Comparison of ENCODE assay signal across 9 cellular contexts in the genomic region with DNA sequence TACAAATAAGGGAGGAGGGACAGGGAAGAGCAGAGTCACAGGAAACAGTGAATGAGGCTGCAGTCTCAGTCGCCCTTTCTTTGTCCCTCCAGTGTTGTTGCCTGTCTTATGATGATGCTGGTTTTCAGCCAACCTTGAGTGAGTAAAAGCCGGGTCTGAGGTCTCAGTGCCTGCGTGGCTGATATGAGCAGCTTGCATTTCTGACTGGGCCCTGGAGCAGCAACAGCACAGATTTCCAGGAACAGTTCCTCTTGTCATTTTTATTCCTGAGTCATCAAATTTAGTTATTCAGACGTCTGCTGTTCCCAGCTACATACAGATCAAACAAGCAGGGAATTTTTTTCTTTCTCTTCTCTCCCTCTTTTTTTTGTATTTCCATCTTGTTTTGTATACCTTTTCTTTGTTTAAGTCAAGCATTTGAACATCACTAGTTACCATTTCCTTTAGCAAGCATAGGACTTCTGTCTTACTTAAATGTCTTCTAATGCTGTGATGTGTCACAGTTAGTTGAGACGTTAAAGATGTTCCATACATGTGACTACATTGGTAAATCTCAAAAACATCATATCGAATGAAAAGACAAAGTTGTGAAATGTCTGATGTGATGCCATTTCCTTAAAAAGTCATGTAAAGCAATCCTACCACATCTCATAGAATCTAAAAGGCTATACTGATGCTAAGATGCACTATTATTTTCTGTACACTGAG. TPM values are rescaled to one million over a fixed set of nuclear protein-coding genes. Genes with fewer than 3 reads are reported as not detected.
DNase-seq lines count a peak whose midpoint lies in the region; ATAC-seq and TF ChIP-seq lines count a peak whose summit lies in the region.
"Had no signal": no experiment of that assay in that cellular context is flagged by ENCODE, and none has a peak within 500 bp of the region (broad histone marks: within the 10 kb centered on the region; RNA-seq: fewer than 3 reads in every experiment).

No MANE protein-coding gene starts in this region.

- no peak overlapping the region for H4K5ac ChIP-seq in IMR-90 (ENCODE audit: low read depth, low read length)

- no peaks in the 10 kb centered on the region for H3K27me3 Mint-ChIP-seq in activated T-helper 2 cell treated with anti-CD3 and anti-CD28 coated beads, Interferon-gamma antibody, Interleukin-2, Interleukin-4, amounts not matched to agents 10 μg/mL and 5 μg/mL and 100 μg/mL, durations not matched to agents 14 hours and 24 hours and 36 hours (ENCODE audit: low read depth)

- CTCF ChIA-PET in IMR-90 (lab: Yijun Ruan, JAX) = no interaction called here
- CTCF ChIA-PET in PC-9 (lab: Charles Lee) = no interaction called here

- H2BK120ac ChIP-seq in IMR-90 (ENCODE audit: low read depth, low read length) = no peak overlapping the region

- H2BK15ac ChIP-seq in IMR-90 (ENCODE audit: low read depth, low read length) = no peak overlapping the region

- no peaks in the 10 kb centered on the region for H3K9me2 ChIP-seq in hepatocyte (replicated peaks; ENCODE audit: insufficient read depth)
- H3K9me2 ChIP-seq in PC-9 (ENCODE audit: insufficient read depth) = no peaks in the 10 kb centered on the region

- H4K91ac ChIP-seq in IMR-90 (ENCODE audit: insufficient read depth, low read depth, low read length) = no peak overlapping the region

- no peak overlapping the region for H3K9ac ChIP-seq in IMR-90 (ENCODE audit: low read depth, low read length)

- H3K79me2 ChIP-seq in hepatocyte = peaks cover 19% of the 10 kb centered on the region
- no peaks in the 10 kb centered on the region for H3K79me2 ChIP-seq in PC-9 (ENCODE audit: low read depth)

- TF ChIP-seq CTCF in AG09309 (IDR thresholded peaks at IDR 0.05; ENCODE audit: control insufficient read depth, insufficient read depth, low read depth, low read length, missing control alignments) = no peak
- no peak for TF ChIP-seq CTCF in IMR-90 (conservative IDR thresholded peaks at IDR 0.05; ENCODE audit: low read depth, low read length)
- TF ChIP-seq CTCF in hepatocyte (IDR thresholded peaks at IDR 0.05; ENCODE audit: poor library complexity) = no peak
- TF ChIP-seq CTCF in PC-9 (conservative IDR thresholded peaks at IDR 0.05) = no peak

- H3K36me3 Mint-ChIP-seq in activated T-helper 2 cell treated with anti-CD3 and anti-CD28 coated beads, Interferon-gamma antibody, Interleukin-2, Interleukin-4, amounts not matched to agents 10 μg/mL and 5 μg/mL and 100 μg/mL, durations not matched to agents 14 hours and 24 hours and 36 hours (ENCODE audit: low read depth) = no peaks in the 10 kb centered on the region

- dilution Hi-C loops in IMR-90 (cut with HindIII; ENCODE audit: low sequenced_read_pairs, unreplicated experiment) = no loop called here

- H3K4me2 ChIP-seq in IMR-90 (ENCODE audit: low read depth, low read length) = no peak overlapping the region
- peak overlapping the region; percentile 7 for H3K4me2 ChIP-seq in hepatocyte
- no peak overlapping the region for H3K4me2 ChIP-seq in PC-9

- BruUV-seq in IMR-90 (replicated peaks; lab: Mats Ljungman, UMichigan) = no TSS peak
- BruUV-seq in PC-9 (replicated peaks; lab: Mats Ljungman, UMichigan) = no TSS peak

- in situ Hi-C loops in IMR-90 (cut with MboI; ENCODE audit: low sequenced_read_pairs) = no loop called here

- no peaks in the 10 kb centered on the region for H3K9me3 Mint-ChIP-seq in activated T-helper 2 cell treated with anti-CD3 and anti-CD28 coated beads, Interferon-gamma antibody, Interleukin-2, Interleukin-4, amounts not matched to agents 10 μg/mL and 5 μg/mL and 100 μg/mL, durations not matched to agents 14 hours and 24 hours and 36 hours

- no peaks in the 10 kb centered on the region for H3F3A ChIP-seq in PC-9 (ENCODE audit: insufficient read depth, low read depth)

- POLR2A ChIA-PET in IMR-90 (lab: Charles Lee; ENCODE audit: unreplicated experiment) (no interaction called here), PC-9 (lab: Charles Lee; ENCODE audit: unreplicated experiment) (no interaction called here)

- H3K4me3 ChIP-seq in AG09309 (ENCODE audit: control insufficient read depth, low read depth, low read length) = no peak overlapping the region
- H3K4me3 ChIP-seq in IMR-90 (ENCODE audit: insufficient read depth, low read depth, low read length) = no peak overlapping the region
- H3K4me3 ChIP-seq in hepatocyte = no peak overlapping the region
- no peak overlapping the region for H3K4me3 ChIP-seq in PC-9

- H3K4me3 Mint-ChIP-seq in activated T-helper 2 cell treated with anti-CD3 and anti-CD28 coated beads, Interferon-gamma antibody, Interleukin-2, Interleukin-4, amounts not matched to agents 10 μg/mL and 5 μg/mL and 100 μg/mL, durations not matched to agents 14 hours and 24 hours and 36 hours (ENCODE audit: low read depth) = no peak overlapping the region

- H2BK20ac ChIP-seq in IMR-90 (ENCODE audit: low read depth, low read length) = no peak overlapping the region

- H2BK5ac ChIP-seq in IMR-90 (ENCODE audit: low read depth, low read length, poor library complexity, severe bottlenecking) = no peak overlapping the region

- no peak overlapping the region for H3K14ac ChIP-seq in IMR-90 (replicated peaks; ENCODE audit: low read depth, low read length)

- H3K27ac ChIP-seq in IMR-90 (ENCODE audit: insufficient read depth, low read length) (no peak overlapping the region), hepatocyte (peak overlapping the region; percentile 72), PC-9 (no peak overlapping the region)
- H3K27ac ChIP-seq: VCaP had no signal

- no peak for TF ChIP-seq POLR2A in IMR-90 (IDR thresholded peaks at IDR 0.05; ENCODE audit: low read depth, low read length)

- no peaks in the 10 kb centered on the region for H3K9me3 ChIP-seq in IMR-90 (ENCODE audit: control insufficient read depth, insufficient read depth, low read length)
- H3K9me3 ChIP-seq in hepatocyte (ENCODE audit: low read depth) = no peaks in the 10 kb centered on the region
- no peaks in the 10 kb centered on the region; the same call in 1 of the 2 replicates for H3K9me3 ChIP-seq in PC-9 (ENCODE audit: insufficient read depth, low read depth)

- peaks cover 12% of the 10 kb centered on the region for H3K4me1 Mint-ChIP-seq in activated T-helper 2 cell treated with anti-CD3 and anti-CD28 coated beads, Interferon-gamma antibody, Interleukin-2, Interleukin-4, amounts not matched to agents 10 μg/mL and 5 μg/mL and 100 μg/mL, durations not matched to agents 14 hours and 24 hours and 36 hours (ENCODE audit: low read depth)

- H3K9me1 ChIP-seq in IMR-90 (ENCODE audit: insufficient read depth, low read length) = no peaks in the 10 kb centered on the region

- DNase-seq in AG09309 (ENCODE audit: low read depth) (peak; percentile 17), IMR-90 (peak; percentile 48), hepatocyte (ENCODE audit: low spot score) (peak; percentile 52), HT-29 (ENCODE audit: low spot score) (no peak), PC-9 (no peak)
- no peak for DNase-seq in activated T-helper 2 cell treated with anti-CD3 and anti-CD28 coated beads, Interferon-gamma antibody, Interleukin-2, Interleukin-4, amounts not matched to agents 10 μg/mL and 5 μg/mL and 100 μg/mL, durations not matched to agents 14 hours and 24 hours and 36 hours (ENCODE audit: low spot score)
- DNase-seq in stimulated activated CD4-positive, alpha-beta T cell treated with anti-CD3 and anti-CD28 coated beads, Interleukin-1b, Interleukin-23, amount 100 ng/mL, for 48 hours = peak; percentile 71

- H3K4me1 ChIP-seq in IMR-90 (ENCODE audit: control insufficient read depth, insufficient read depth, low read length) = no peaks in the 10 kb centered on the region
- H3K4me1 ChIP-seq in hepatocyte (ENCODE audit: insufficient read depth) = peaks cover 10% of the 10 kb centered on the region
- H3K4me1 ChIP-seq in PC-9 (replicated peaks; ENCODE audit: insufficient read depth) = no peaks in the 10 kb centered on the region

- no peak; the same call in 1 of the 2 replicates for ATAC-seq in IMR-90 (ENCODE audit: low read depth)
- ATAC-seq in HG02884 (IDR thresholded peaks at IDR 0.05; ENCODE audit: unreplicated experiment) = no peak

- no peak overlapping the region for H3K18ac ChIP-seq in IMR-90 (ENCODE audit: low read depth, low read length)

- intact Hi-C loops in IMR-90 (cut with micrococcal nuclease) (no loop called here), PC-9 (cut with micrococcal nuclease; ENCODE audit: unreplicated experiment) (no loop called here)
- intact Hi-C loops in activated T-helper 2 cell treated with anti-CD3 and anti-CD28 coated beads, Interferon-gamma antibody, Interleukin-2, Interleukin-4, amounts not matched to agents 10 μg/mL and 5 μg/mL and 100 μg/mL, durations not matched to agents 14 hours and 24 hours and 36 hours (cut with micrococcal nuclease) = no loop called here

- no peak overlapping the region for H3K56ac ChIP-seq in IMR-90 (ENCODE audit: extremely low read depth, insufficient read depth, low read length)

- no peaks in the 10 kb centered on the region for H3K36me3 ChIP-seq in IMR-90 (ENCODE audit: control insufficient read depth, insufficient read depth, low read length)
- H3K36me3 ChIP-seq in hepatocyte (replicated peaks; ENCODE audit: insufficient read depth, low read depth) = no peaks in the 10 kb centered on the region
- no peaks in the 10 kb centered on the region for H3K36me3 ChIP-seq in PC-9 (ENCODE audit: low read depth)

- H2AK9ac ChIP-seq in IMR-90 (replicated peaks; ENCODE audit: low read depth, low read length, poor library complexity) = no peak overlapping the region

- no peaks in the 10 kb centered on the region for H4K20me1 ChIP-seq in IMR-90 (ENCODE audit: insufficient read depth, low read length)
- H4K20me1 ChIP-seq in hepatocyte (ENCODE audit: insufficient read depth, poor library complexity, severe bottlenecking) = no peaks in the 10 kb centered on the region
- H4K20me1 ChIP-seq in PC-9 (ENCODE audit: insufficient read depth) = no peaks in the 10 kb centered on the region

- H2AK5ac ChIP-seq in IMR-90 (ENCODE audit: low read depth, low read length) = no peak overlapping the region

- no peaks in the 10 kb centered on the region for H3K79me1 ChIP-seq in IMR-90 (ENCODE audit: low read depth in 1 of 2, low read length in 2 of 2)

- no peak for TF ChIP-seq RAD21 in IMR-90 (IDR thresholded peaks at IDR 0.05; ENCODE audit: low read length)

- H3K27me3 ChIP-seq in IMR-90 (ENCODE audit: control insufficient read depth, insufficient read depth, low read length) (no peaks in the 10 kb centered on the region), hepatocyte (no peaks in the 10 kb centered on the region), PC-9 (ENCODE audit: insufficient read depth, low read depth) (no peaks in the 10 kb centered on the region)

- H2AFZ ChIP-seq in IMR-90 (replicated peaks; ENCODE audit: low read length, poor library complexity) = no peak overlapping the region
- peak overlapping the region; percentile 37 for H2AFZ ChIP-seq in hepatocyte
- H2AFZ ChIP-seq in PC-9 = no peak overlapping the region

- H3K4ac ChIP-seq in IMR-90 (ENCODE audit: low read depth, low read length) = no peak overlapping the region

- no peak overlapping the region for H3K23ac ChIP-seq in IMR-90 (ENCODE audit: low read depth, low read length)

- peak overlapping the region; percentile 70 for H3K27ac Mint-ChIP-seq in activated T-helper 2 cell treated with anti-CD3 and anti-CD28 coated beads, Interferon-gamma antibody, Interleukin-2, Interleukin-4, amounts not matched to agents 10 μg/mL and 5 μg/mL and 100 μg/mL, durations not matched to agents 14 hours and 24 hours and 36 hours

- H4K8ac ChIP-seq in IMR-90 (ENCODE audit: low read depth in 2 of 2, low read length in 2 of 2) = no peak overlapping the region

- WGBS in IMR-90 (ENCODE audit: extremely low coverage in 2 of 2, insufficient read length in 1 of 2), 2 experiments = 7% methylated on average over 3 of the region's 6 CpGs; no CpG with 5 or more reads in 1 of the 2 experiments
- 44% methylated on average over 6 of the region's 6 CpGs for WGBS in hepatocyte (ENCODE audit: low lambda C conversion rate, missing lambda C conversion rate)

RNA-seq across cellular contexts. Expression of gene SLC16A10, which starts 26.6 kb away (rescaled TPM):
- total RNA-seq in IMR-90 (2012; rRNA removed) (0.28 TPM in 1 of 2 replicates, not detected in the other), hepatocyte (34.1 and 42.2 TPM in 2 replicates), PC-9 (2021) (1.7 and 2.5 TPM in 2 replicates)
- polyA plus RNA-seq in IMR-90 (2012; rRNA removed) (not detected in 2 replicates), hepatocyte (17.4 and 19.9 TPM in 2 replicates)
- not detected in 2 replicates for polyA plus RNA-seq in IMR-90 (2012; cell fraction: cytosol; rRNA removed)
- polyA plus RNA-seq in IMR-90 (2012; cell fraction: nucleus; rRNA removed; ENCODE audit: low replicate concordance) = not detected in 2 replicates
- total RNA-seq in activated T-helper 2 cell treated with anti-CD3 and anti-CD28 coated beads, Interferon-gamma antibody, Interleukin-2, Interleukin-4, amounts not matched to agents 10 μg/mL and 5 μg/mL and 100 μg/mL, durations not matched to agents 14 hours and 24 hours and 36 hours = 2.9 and 3.6 TPM in 2 replicates
- total RNA-seq in HT-29 (2014; rRNA removed; shearing (Covaris generic)) = 0.76 TPM in 1 of 2 replicates, not detected in the other

Comparison
In these comparisons a context has a peak if more than half of its experiments do, and no peak if none do; other contexts are left out.
1. DNase-seq: peak in AG09309 (single experiment), IMR-90 (single experiment), hepatocyte (single experiment) and stimulated activated CD4-positive, alpha-beta T cell treated with anti-CD3 and anti-CD28 coated beads, Interleukin-1b, Interleukin-23, amount 100 ng/mL, for 48 hours (single experiment); none in activated T-helper 2 cell treated with anti-CD3 and anti-CD28 coated beads, Interferon-gamma antibody, Interleukin-2, Interleukin-4, amounts not matched to agents 10 μg/mL and 5 μg/mL and 100 μg/mL, durations not matched to agents 14 hours and 24 hours and 36 hours (single experiment), HT-29 (single experiment) and PC-9 (0 of 2).